In the genomic region with DNA sequence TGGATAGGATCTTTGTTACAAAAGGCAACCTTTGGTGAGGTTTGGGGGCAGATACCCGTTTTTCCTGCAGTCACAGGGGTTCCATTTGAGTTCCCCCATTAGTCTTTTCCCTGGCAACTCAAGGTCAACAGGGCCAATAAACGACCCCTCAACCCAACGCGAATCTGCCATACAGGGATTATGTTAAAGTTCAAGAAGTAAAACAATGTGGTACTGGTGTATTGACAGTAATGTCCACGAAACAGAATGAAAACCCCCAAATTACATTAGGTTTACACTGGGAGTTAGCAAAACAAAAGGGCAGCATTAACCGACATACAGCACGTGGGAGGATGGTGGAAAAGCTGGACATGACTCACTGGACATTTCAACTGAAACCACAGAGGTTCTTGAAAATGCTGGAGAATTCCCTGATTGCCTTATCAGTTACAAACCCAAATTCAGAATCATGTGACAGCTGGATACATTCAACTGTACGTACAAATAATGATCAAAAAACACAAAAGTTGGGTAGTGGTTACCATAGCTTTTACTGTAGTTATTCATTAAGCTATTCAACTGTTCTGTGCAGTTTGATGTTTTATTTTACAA, we compare ENCODE assay signal across 10 cellular contexts. TPM values are rescaled to one million over a fixed set of nuclear protein-coding genes. Genes with fewer than 3 reads are reported as not detected.
DNase-seq lines count a peak whose midpoint lies in the region; ATAC-seq and TF ChIP-seq lines count a peak whose summit lies in the region.
"Had no signal": no experiment of that assay in that cellular context is flagged by ENCODE, and none has a peak within 500 bp of the region (broad histone marks: within the 10 kb centered on the region; RNA-seq: fewer than 3 reads in every experiment).

No MANE protein-coding gene starts in this region.

- H3K4me3 ChIP-seq in SK-N-SH (ENCODE audit: low read depth in 2 of 2, low read length in 1 of 2) (peak overlapping the region; percentile 58 to 64), WI38 (ENCODE audit: low read depth, low read length) (peak overlapping the region; percentile 50), smooth muscle cell (peak overlapping the region; percentile 50)

- no peaks in the 10 kb centered on the region for H3K9me3 ChIP-seq in SK-N-SH
- no peaks in the 10 kb centered on the region for H3K9me3 ChIP-seq in smooth muscle cell (replicated peaks; ENCODE audit: low read depth)

- H2AFZ ChIP-seq in SK-N-SH (ENCODE audit: low read depth) (0 out of 2 replicates have a peak overlapping the region, but pooled peaks have one; percentile 75), smooth muscle cell (ENCODE audit: low read depth) (no peak overlapping the region)

- peak overlapping the region; percentile 74 for H3K4me2 ChIP-seq in SK-N-SH
- peak overlapping the region; percentile 85 for H3K4me2 ChIP-seq in smooth muscle cell

- no peaks in the 10 kb centered on the region; the same call in 1 of the 2 replicates for H3K79me2 ChIP-seq in SK-N-SH (ENCODE audit: insufficient read depth)
- H3K79me2 ChIP-seq in smooth muscle cell (ENCODE audit: low read depth), result no peaks in the 10 kb centered on the region

- H3F3A ChIP-seq in SK-N-SH (replicated peaks; ENCODE audit: insufficient read depth) (peaks cover 17% of the 10 kb centered on the region), smooth muscle cell (ENCODE audit: low read depth) (peaks cover 6% of the 10 kb centered on the region)

- H3K36me3 ChIP-seq in SK-N-SH (replicated peaks in 1 of 2; ENCODE audit: control insufficient read depth in 1 of 2, insufficient read depth in 2 of 2, low read length in 1 of 2) (peaks cover 3 to 13% of the 10 kb centered on the region in 2 experiments), smooth muscle cell (ENCODE audit: low read depth) (no peaks in the 10 kb centered on the region)

- H4K20me1 ChIP-seq in SK-N-SH (ENCODE audit: insufficient read depth), result no peaks in the 10 kb centered on the region
- no peaks in the 10 kb centered on the region for H4K20me1 ChIP-seq in smooth muscle cell (ENCODE audit: low read depth)

- TF ChIP-seq EP300 in SK-N-SH (IDR thresholded peaks at IDR 0.05; ENCODE audit: borderline replicate concordance in 1 of 2, low read depth in 1 of 2, low read length in 1 of 2), result no peak

- H3K27me3 ChIP-seq in SK-N-SH (ENCODE audit: insufficient read depth) (no peaks in the 10 kb centered on the region), smooth muscle cell (ENCODE audit: low read depth) (no peaks in the 10 kb centered on the region)

- 0 out of 2 replicates have a peak overlapping the region, but pooled peaks have one; percentile 5 for H3K9ac ChIP-seq in SK-N-SH
- peak overlapping the region; percentile 23 for H3K9ac ChIP-seq in smooth muscle cell (ENCODE audit: low read depth)

- H3K9me2 ChIP-seq in SK-N-SH, result no peaks in the 10 kb centered on the region

- no peak for ATAC-seq in SK-N-SH treated with all-trans-retinoic acid at 6 μM for 48 hours
- ATAC-seq in HG02588 (IDR thresholded peaks at IDR 0.05; ENCODE audit: unreplicated experiment), result no peak
- ATAC-seq: T-helper 17 cell had no signal

- WGBS in SK-N-SH (ENCODE audit: low lambda C conversion rate), result 43% methylated on average over 8 of the region's 8 CpGs
- 29% methylated on average over 8 of the region's 8 CpGs for WGBS in smooth muscle cell (ENCODE audit: low lambda C conversion rate)

- CTCF ChIA-PET in SK-N-SH (lab: Yijun Ruan, JAX), result interaction anchor here (0.8 to 7.6 kb wide), 4 partner anchors 18 to 408 kb away, joined by 4 to 113 read pairs (median 4); a partner anchor contains a TSS

- peaks cover 7 to 18% of the 10 kb centered on the region in 2 experiments; a peak in 3 of 4 replicates for H3K4me1 ChIP-seq in SK-N-SH (ENCODE audit: control insufficient read depth in 1 of 2, insufficient read depth in 2 of 2, low read depth in 1 of 2, low read length in 1 of 2)
- peaks cover 14% of the 10 kb centered on the region for H3K4me1 ChIP-seq in smooth muscle cell (ENCODE audit: low read depth)

- no peak for DNase-seq in SK-N-SH
- DNase-seq in foreskin melanocyte, result peak; percentile 66
- no peak for DNase-seq in smooth muscle cell (lab: John Stamatoyannopoulos, UW; ENCODE audit: unreplicated experiment)
- DNase-seq in nucleus accumbens (lab: John Stamatoyannopoulos, UW), result no peak
- no peak for DNase-seq in activated naive CD4-positive, alpha-beta T cell treated with Interleukin-2 at 50 U/mL for 16 hours
- DNase-seq: NCI-H1417 treated with DMSO at 0.1 percent for 48 hours had no signal

- TF ChIP-seq CTCF in SK-N-SH (IDR thresholded peaks at IDR 0.05) (no peak), WI38 (IDR thresholded peaks at IDR 0.05; ENCODE audit: low read depth, low read length) (no peak), smooth muscle cell (IDR thresholded peaks at IDR 0.05; ENCODE audit: borderline replicate concordance, insufficient read depth, poor library complexity, severe bottlenecking) (no peak)

- peak overlapping the region; percentile 42 to 81 for H3K27ac ChIP-seq in SK-N-SH (ENCODE audit: low read depth in 2 of 2, low read length in 1 of 2)
- peak overlapping the region; percentile 76 for H3K27ac ChIP-seq in smooth muscle cell (ENCODE audit: low read depth)

- TF ChIP-seq RAD21 in SK-N-SH (IDR thresholded peaks at IDR 0.05; ENCODE audit: low read length), result no peak

- POLR2A ChIA-PET in SK-N-SH (lab: Yijun Ruan, JAX), result no interaction called here

TF ChIP-seq in SK-N-SH, 30 proteins besides CTCF, POLR2A, EP300 and RAD21 (continues in another document):
- no peak for TF ChIP-seq MXI1 (IDR thresholded peaks at IDR 0.05; ENCODE audit: low read depth, low read length)
- TF ChIP-seq, protein P1, sequence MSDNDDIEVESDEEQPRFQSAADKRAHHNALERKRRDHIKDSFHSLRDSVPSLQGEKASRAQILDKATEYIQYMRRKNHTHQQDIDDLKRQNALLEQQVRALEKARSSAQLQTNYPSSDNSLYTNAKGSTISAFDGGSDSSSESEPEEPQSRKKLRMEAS (IDR thresholded peaks at IDR 0.05; ENCODE audit: low read depth), result peak; percentile 22; the same call in 1 of the 2 replicates

TF ChIP-seq in SK-N-SH treated with all-trans-retinoic acid at 6 μM for 48 hours, 23 proteins besides CTCF, POLR2A, EP300 and RAD21 (continues in another document):
- no peak for TF ChIP-seq OSR1 (CRISPR knock-in tag; IDR thresholded peaks at IDR 0.05)
- TF ChIP-seq, protein P2, sequence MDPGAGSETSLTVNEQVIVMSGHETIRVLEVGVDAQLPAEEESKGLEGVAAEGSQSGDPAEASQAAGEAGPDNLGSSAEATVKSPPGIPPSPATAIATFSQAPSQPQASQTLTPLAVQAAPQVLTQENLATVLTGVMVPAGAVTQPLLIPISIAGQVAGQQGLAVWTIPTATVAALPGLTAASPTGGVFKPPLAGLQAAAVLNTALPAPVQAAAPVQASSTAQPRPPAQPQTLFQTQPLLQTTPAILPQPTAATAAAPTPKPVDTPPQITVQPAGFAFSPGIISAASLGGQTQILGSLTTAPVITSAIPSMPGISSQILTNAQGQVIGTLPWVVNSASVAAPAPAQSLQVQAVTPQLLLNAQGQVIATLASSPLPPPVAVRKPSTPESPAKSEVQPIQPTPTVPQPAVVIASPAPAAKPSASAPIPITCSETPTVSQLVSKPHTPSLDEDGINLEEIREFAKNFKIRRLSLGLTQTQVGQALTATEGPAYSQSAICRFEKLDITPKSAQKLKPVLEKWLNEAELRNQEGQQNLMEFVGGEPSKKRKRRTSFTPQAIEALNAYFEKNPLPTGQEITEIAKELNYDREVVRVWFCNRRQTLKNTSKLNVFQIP (CRISPR knock-in tag; IDR thresholded peaks at IDR 0.05; ENCODE audit: borderline replicate concordance, low read depth), result no peak
- no peak for TF ChIP-seq SNAI2 (CRISPR knock-in tag; IDR thresholded peaks at IDR 0.05)
- no peak for TF ChIP-seq GLIS3 (CRISPR knock-in tag; IDR thresholded peaks at IDR 0.05)
- no peak for TF ChIP-seq ZFP3 (CRISPR knock-in tag; IDR thresholded peaks at IDR 0.05)
- no peak for TF ChIP-seq ZNF8 (CRISPR knock-in tag; IDR thresholded peaks at IDR 0.05)
- TF ChIP-seq CSDC2 (CRISPR knock-in tag; IDR thresholded peaks at IDR 0.05), result no peak
- no peak for TF ChIP-seq PPARA (CRISPR knock-in tag; IDR thresholded peaks at IDR 0.05; ENCODE audit: borderline replicate concordance)
- TF ChIP-seq ISL1 (CRISPR knock-in tag; IDR thresholded peaks at IDR 0.05), result no peak
- TF ChIP-seq, protein P3, sequence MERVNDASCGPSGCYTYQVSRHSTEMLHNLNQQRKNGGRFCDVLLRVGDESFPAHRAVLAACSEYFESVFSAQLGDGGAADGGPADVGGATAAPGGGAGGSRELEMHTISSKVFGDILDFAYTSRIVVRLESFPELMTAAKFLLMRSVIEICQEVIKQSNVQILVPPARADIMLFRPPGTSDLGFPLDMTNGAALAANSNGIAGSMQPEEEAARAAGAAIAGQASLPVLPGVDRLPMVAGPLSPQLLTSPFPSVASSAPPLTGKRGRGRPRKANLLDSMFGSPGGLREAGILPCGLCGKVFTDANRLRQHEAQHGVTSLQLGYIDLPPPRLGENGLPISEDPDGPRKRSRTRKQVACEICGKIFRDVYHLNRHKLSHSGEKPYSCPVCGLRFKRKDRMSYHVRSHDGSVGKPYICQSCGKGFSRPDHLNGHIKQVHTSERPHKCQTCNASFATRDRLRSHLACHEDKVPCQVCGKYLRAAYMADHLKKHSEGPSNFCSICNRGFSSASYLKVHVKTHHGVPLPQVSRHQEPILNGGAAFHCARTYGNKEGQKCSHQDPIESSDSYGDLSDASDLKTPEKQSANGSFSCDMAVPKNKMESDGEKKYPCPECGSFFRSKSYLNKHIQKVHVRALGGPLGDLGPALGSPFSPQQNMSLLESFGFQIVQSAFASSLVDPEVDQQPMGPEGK (CRISPR knock-in tag; IDR thresholded peaks at IDR 0.05; ENCODE audit: borderline replicate concordance), result no peak
- no peak for TF ChIP-seq BACH2 (CRISPR knock-in tag; IDR thresholded peaks at IDR 0.05; ENCODE audit: borderline replicate concordance)
- no peak for TF ChIP-seq RARB (CRISPR knock-in tag; IDR thresholded peaks at IDR 0.05)

RNA-seq across cellular contexts. Expression of a gene that starts 4.9 kb away (rescaled TPM):
- 247 and 252 TPM in 2 replicates for polyA plus RNA-seq in SK-N-SH (2012; rRNA removed)
- 119 and 157 TPM in 2 replicates for polyA plus RNA-seq in SK-N-SH (2012; cell fraction: cytosol; rRNA removed)
- 491 and 516 TPM in 2 replicates for polyA plus RNA-seq in SK-N-SH (2012; cell fraction: nucleus; rRNA removed)
- total RNA-seq in smooth muscle cell, result 36.4 and 59.3 TPM in 2 replicates
- polyA plus RNA-seq in smooth muscle cell, result 74.9 and 75.0 TPM in 2 replicates

RNA-seq across cellular contexts. Expression of a gene that starts 18.0 kb away (rescaled TPM):
- polyA plus RNA-seq in SK-N-SH (2012; rRNA removed) (30.4 and 31.7 TPM in 2 replicates), smooth muscle cell (10.1 and 10.2 TPM in 2 replicates)
- 15.8 and 19.8 TPM in 2 replicates for polyA plus RNA-seq in SK-N-SH (2012; cell fraction: cytosol; rRNA removed)
- polyA plus RNA-seq in SK-N-SH (2012; cell fraction: nucleus; rRNA removed), result 144 and 155 TPM in 2 replicates
- total RNA-seq in smooth muscle cell, result 4.4 and 13.9 TPM in 2 replicates
